29 cellular contexts compared by ENCODE assay signal in genomic region chr19:32828139-32828538, GRCh38. TPM values are rescaled to one million over a fixed set of nuclear protein-coding genes. Genes with fewer than 3 reads are reported as not detected.
"Had no signal": no experiment of that assay in that cellular context is flagged by ENCODE, and none has a peak within 500 bp of the region (broad histone marks: within the 10 kb centered on the region; RNA-seq: fewer than 3 reads in every experiment).

No MANE protein-coding gene starts in this region.

- H3K4me1 Mint-ChIP-seq: activated naive CD8-positive, alpha-beta T cell treated with anti-CD3 and anti-CD28 coated beads, Interleukin-2, amount 50 U/mL, for 24 hours; central memory CD8-positive, alpha-beta T cell had no signal

- H3K27ac Mint-ChIP-seq: activated CD4-positive, alpha-beta T cell treated with anti-CD3 and anti-CD28 coated beads, Interleukin-2, amount 10 ng/mL, durations not matched to agents 24 days and 14 days; activated CD8-positive, alpha-beta T cell treated with anti-CD3 and anti-CD28 coated beads for 36 hours; activated naive CD4-positive, alpha-beta T cell treated with anti-CD3 and anti-CD28 coated beads, Interleukin-2, amount 10 ng/mL, durations not matched to agents 7 days and 5 days; activated naive CD8-positive, alpha-beta T cell; activated naive CD8-positive, alpha-beta T cell treated with anti-CD3 and anti-CD28 coated beads, Interleukin-2, amount 50 U/mL, for 24 hours; activated T-cell treated with anti-CD3 and anti-CD28 coated beads, Interleukin-2, amount 50 U/mL, for 24 hours; activated T-helper 2 cell treated with anti-CD3 and anti-CD28 coated beads, Interferon-gamma antibody, Interleukin-2, Interleukin-4, amounts not matched to agents 10 μg/mL and 5 μg/mL and 100 μg/mL, durations not matched to agents 14 hours and 24 hours and 36 hours had no signal

- H3K27me3 Mint-ChIP-seq: activated naive CD8-positive, alpha-beta T cell treated with anti-CD3 and anti-CD28 coated beads, Interleukin-2, amount 50 U/mL, for 24 hours; central memory CD8-positive, alpha-beta T cell had no signal

- ATAC-seq: activated CD8-positive, alpha-beta T cell treated with anti-CD3 and anti-CD28 coated beads for 36 hours; activated naive CD8-positive, alpha-beta T cell treated with anti-CD3 and anti-CD28 coated beads, Interleukin-2, amount 50 U/mL, for 24 hours; Panc1 had no signal

- H3K9me3 Mint-ChIP-seq: activated CD4-positive, alpha-beta T cell treated with anti-CD3 and anti-CD28 coated beads, Interleukin-2, amount 10 ng/mL, durations not matched to agents 24 days and 14 days; activated CD8-positive, alpha-beta T cell treated with anti-CD3 and anti-CD28 coated beads for 36 hours; activated naive CD4-positive, alpha-beta T cell treated with anti-CD3 and anti-CD28 coated beads, Interleukin-2, amount 10 ng/mL, durations not matched to agents 7 days and 5 days; activated naive CD8-positive, alpha-beta T cell treated with anti-CD3 and anti-CD28 coated beads, Interleukin-2, amount 50 U/mL, for 24 hours; activated T-cell treated with anti-CD3 and anti-CD28 coated beads, Interleukin-2, amount 50 U/mL, for 24 hours; activated T-helper 2 cell treated with anti-CD3 and anti-CD28 coated beads, Interferon-gamma antibody, Interleukin-2, Interleukin-4, amounts not matched to agents 10 μg/mL and 5 μg/mL and 100 μg/mL, durations not matched to agents 14 hours and 24 hours and 36 hours; central memory CD8-positive, alpha-beta T cell had no signal

- H3K27me3 ChIP-seq: cardiac muscle cell, MG63, SJCRH30 had no signal

- H3K36me3 ChIP-seq: cardiac muscle cell, MG63, SJCRH30, WERI-Rb-1 had no signal

- H3K4me3 ChIP-seq: cardiac muscle cell, MG63, SJCRH30, SK-N-MC had no signal

- H3K27ac ChIP-seq: cardiac muscle cell, SJCRH30, SK-N-MC, WERI-Rb-1 had no signal

- H3K4me3 Mint-ChIP-seq: activated CD4-positive, alpha-beta T cell treated with anti-CD3 and anti-CD28 coated beads, Interleukin-2, amount 10 ng/mL, durations not matched to agents 24 days and 14 days; activated CD8-positive, alpha-beta T cell treated with anti-CD3 and anti-CD28 coated beads for 36 hours; activated naive CD4-positive, alpha-beta T cell treated with anti-CD3 and anti-CD28 coated beads, Interleukin-2, amount 10 ng/mL, durations not matched to agents 7 days and 5 days; activated naive CD8-positive, alpha-beta T cell; activated naive CD8-positive, alpha-beta T cell treated with anti-CD3 and anti-CD28 coated beads, Interleukin-2, amount 50 U/mL, for 24 hours; activated T-cell treated with anti-CD3 and anti-CD28 coated beads, Interleukin-2, amount 50 U/mL, for 24 hours; central memory CD8-positive, alpha-beta T cell had no signal

- DNase-seq: activated CD4-positive, alpha-beta T cell treated with anti-CD3 and anti-CD28 coated beads, Interleukin-2, amount 10 ng/mL, durations not matched to agents 24 days and 14 days; activated CD4-positive, alpha-beta T cell treated with anti-CD3 and anti-CD28 coated beads, Interleukin-2, amount 50 U/mL, for 4 hours; activated CD8-positive, alpha-beta T cell treated with anti-CD3 and anti-CD28 coated beads for 36 hours; activated gamma-delta T cell; activated naive CD4-positive, alpha-beta T cell treated with anti-CD3 and anti-CD28 coated beads, Interleukin-2, amount 10 ng/mL, durations not matched to agents 7 days and 5 days; activated naive CD8-positive, alpha-beta T cell treated with anti-CD3 and anti-CD28 coated beads, Interleukin-2, amount 50 U/mL, for 24 hours; activated T-cell treated with anti-CD3 and anti-CD28 coated beads, Interleukin-2, amount 50 U/mL, for 24 hours; anterior cingulate cortex; MG63; NCI-H1048; NCI-H1105 treated with DMSO at 0.1 percent for 48 hours; NCI-H1436; NCI-H1694; NCI-H1930; NCI-H2081 treated with DMSO at 0.1 percent for 48 hours; NCI-H345; NCI-H524 treated with DMSO at 0.1 percent for 48 hours; SJCRH30; T1000; WERI-Rb-1 had no signal

- H3K36me3 Mint-ChIP-seq: activated naive CD4-positive, alpha-beta T cell treated with anti-CD3 and anti-CD28 coated beads, Interleukin-2, amount 10 ng/mL, durations not matched to agents 7 days and 5 days had no signal

- H3K9me3 ChIP-seq: MG63, SJCRH30 had no signal

RNA-seq across cellular contexts. Expression of gene SLC7A9, which starts 41.4 kb away (rescaled TPM):
- total RNA-seq: activated CD4-positive, alpha-beta T cell treated with anti-CD3 and anti-CD28 coated beads, Interleukin-2, amount 10 ng/mL, durations not matched to agents 24 days and 14 days; activated CD8-positive, alpha-beta memory T cell treated with anti-CD3 and anti-CD28 coated beads for 36 hours; activated CD8-positive, alpha-beta T cell treated with anti-CD3 and anti-CD28 coated beads for 36 hours; NCI-H460; RPMI7951; SJCRH30 had no signal
